Comparison of ENCODE assay signal across 12 cellular contexts in genomic region chr1:67834246-67834877, GRCh38. TPM values are rescaled to one million over a fixed set of nuclear protein-coding genes. Genes with fewer than 3 reads are reported as not detected.
DNase-seq lines count a peak whose midpoint lies in the region; ATAC-seq and TF ChIP-seq lines count a peak whose summit lies in the region.
"Had no signal": no experiment of that assay in that cellular context is flagged by ENCODE, and none has a peak within 500 bp of the region (broad histone marks: within the 10 kb centered on the region; RNA-seq: fewer than 3 reads in every experiment).

No MANE protein-coding gene starts in this region.

- DNase-seq in CD8-positive, alpha-beta memory T cell, result no peak
- no peak for DNase-seq in MG63
- no peak for DNase-seq in MCF 10A (ENCODE audit: unreplicated experiment)
- no peak for DNase-seq in neural progenitor cell (ENCODE audit: low spot score)
- DNase-seq in NCI-H2227 treated with DMSO at 0.1 percent for 48 hours (lab: John Stamatoyannopoulos, UW), result no peak
- DNase-seq: H7; NCI-H146; stimulated activated CD4-positive, alpha-beta T cell treated with anti-CD3 and anti-CD28 coated beads, Interleukin-1b, Interleukin-23, amount 100 ng/mL, for 48 hours had no signal

- peaks cover 11% of the 10 kb centered on the region for H3K4me1 ChIP-seq in CD8-positive, alpha-beta memory T cell (ENCODE audit: insufficient read depth, low read length)
- peaks cover 47% of the 10 kb centered on the region for H3K4me1 ChIP-seq in neural progenitor cell

- peaks cover 14% of the 10 kb centered on the region for H3K79me2 ChIP-seq in neural progenitor cell (ENCODE audit: low read depth)

- POLR2A ChIA-PET in CD8-positive, alpha-beta memory T cell (lab: Charles Lee), result no interaction called here
- POLR2A ChIA-PET in MCF 10A (lab: Yijun Ruan, JAX), result interaction anchor here (0.7 to 13.7 kb wide), 7 partner anchors 10 to 168 kb away, joined by 3 to 262 read pairs (median 5); no protein-coding TSS in a partner anchor

- ATAC-seq in GM19397 (IDR thresholded peaks at IDR 0.05; ENCODE audit: unreplicated experiment), result no peak
- ATAC-seq in HG03039 (IDR thresholded peaks at IDR 0.05; ENCODE audit: unreplicated experiment), result no peak
- no peak for ATAC-seq in HG02885 (IDR thresholded peaks at IDR 0.05; ENCODE audit: poor library complexity, unreplicated experiment)

- H3F3A ChIP-seq in neural progenitor cell (ENCODE audit: low read depth), result peaks cover 26% of the 10 kb centered on the region

- H3K9me3 Mint-ChIP-seq in CD8-positive, alpha-beta memory T cell, result peaks cover 0 to 2% (median 0%) of the 10 kb centered on the region in 5 donors
- H3K9me3 Mint-ChIP-seq in MCF 10A (ENCODE audit: unreplicated experiment) (no peaks in the 10 kb centered on the region), neural progenitor cell (no peaks in the 10 kb centered on the region)
- H3K9me3 Mint-ChIP-seq: central memory CD8-positive, alpha-beta T cell had no signal

- no peaks in the 10 kb centered on the region for H3K36me3 ChIP-seq in CD8-positive, alpha-beta memory T cell (ENCODE audit: insufficient read depth, low read length)
- H3K36me3 ChIP-seq in MG63 (peaks cover 20% of the 10 kb centered on the region), neural progenitor cell (no peaks in the 10 kb centered on the region)

- no peaks in the 10 kb centered on the region for H4K20me1 ChIP-seq in neural progenitor cell (ENCODE audit: low read depth)

- H3K9me3 ChIP-seq in CD8-positive, alpha-beta memory T cell (ENCODE audit: low read length), result no peaks in the 10 kb centered on the region
- no peaks in the 10 kb centered on the region for H3K9me3 ChIP-seq in MG63
- H3K9me3 ChIP-seq in neural progenitor cell (ENCODE audit: low read depth), result no peaks in the 10 kb centered on the region

- H2AFZ ChIP-seq in neural progenitor cell (replicated peaks), result no peak overlapping the region

- CTCF ChIA-PET in CD8-positive, alpha-beta memory T cell (lab: Charles Lee), result no interaction called here
- CTCF ChIA-PET in MCF 10A (lab: Yijun Ruan, JAX), result interaction anchor here (0.7 to 10.4 kb wide), 8 partner anchors 16 to 499 kb away, joined by 3 to 174 read pairs (median 4); no protein-coding TSS in a partner anchor

- no peak overlapping the region for H3K27ac Mint-ChIP-seq in CD8-positive, alpha-beta memory T cell
- H3K27ac Mint-ChIP-seq in MCF 10A (ENCODE audit: low read depth, unreplicated experiment) (no peak overlapping the region), neural progenitor cell (no peak overlapping the region)

- peaks cover 34 to 77% of the 10 kb centered on the region in 2 donors for H3K27me3 Mint-ChIP-seq in CD8-positive, alpha-beta memory T cell
- H3K27me3 Mint-ChIP-seq in MCF 10A (ENCODE audit: insufficient read depth, unreplicated experiment) (no peaks in the 10 kb centered on the region), neural progenitor cell (ENCODE audit: insufficient read depth, low read depth) (peaks cover 2% of the 10 kb centered on the region)

- H3K27ac ChIP-seq in CD8-positive, alpha-beta memory T cell (ENCODE audit: low read depth, low read length), result no peak overlapping the region
- no peak overlapping the region for H3K27ac ChIP-seq in neural progenitor cell

- intact Hi-C loops in MCF 10A (cut with micrococcal nuclease), result loop anchor here (5.0 kb wide), 1 partner anchor 297 kb away; no protein-coding TSS in a partner anchor

- peak overlapping the region in 5 of 7 donors; percentile 20 to 66 (median 25) for H3K4me3 Mint-ChIP-seq in CD8-positive, alpha-beta memory T cell
- H3K4me3 Mint-ChIP-seq in MCF 10A (ENCODE audit: unreplicated experiment) (peak overlapping the region; percentile 92), neural progenitor cell (peak overlapping the region; percentile 95)

- no peaks in the 10 kb centered on the region for H3K36me3 Mint-ChIP-seq in CD8-positive, alpha-beta memory T cell
- H3K36me3 Mint-ChIP-seq in MCF 10A (ENCODE audit: insufficient read depth, unreplicated experiment) (peaks cover 7% of the 10 kb centered on the region), neural progenitor cell (no peaks in the 10 kb centered on the region)

- H3K4me1 Mint-ChIP-seq in CD8-positive, alpha-beta memory T cell, result peaks cover 10 to 24% (median 13%) of the 10 kb centered on the region in 3 donors
- H3K4me1 Mint-ChIP-seq in MCF 10A (ENCODE audit: insufficient read depth, unreplicated experiment) (peaks cover 35% of the 10 kb centered on the region), neural progenitor cell (peaks cover 41% of the 10 kb centered on the region)

- no peak overlapping the region for H3K4me2 ChIP-seq in neural progenitor cell

- H3K27me3 ChIP-seq in CD8-positive, alpha-beta memory T cell (ENCODE audit: insufficient read depth, low read length, poor library complexity, severe bottlenecking), result peaks cover 33% of the 10 kb centered on the region
- H3K27me3 ChIP-seq in MG63, result no peaks in the 10 kb centered on the region
- H3K27me3 ChIP-seq in neural progenitor cell, result peaks cover 45% of the 10 kb centered on the region

- TF ChIP-seq CTCF in MCF 10A (IDR thresholded peaks at IDR 0.05; ENCODE audit: unreplicated experiment) (no peak), neural progenitor cell (IDR thresholded peaks at IDR 0.05) (no peak)

- no peak overlapping the region for H3K9ac ChIP-seq in neural progenitor cell

- no peak overlapping the region for H3K4me3 ChIP-seq in CD8-positive, alpha-beta memory T cell (ENCODE audit: low read length)
- H3K4me3 ChIP-seq in MG63 (peak overlapping the region; percentile 94; the same call in 1 of the 2 replicates), neural progenitor cell (no peak overlapping the region)

- no TSS peak for BruUV-seq in MCF 10A (replicated peaks; lab: Mats Ljungman, UMichigan)

RNA-seq across cellular contexts. Expression of gene GNG12, which starts 1.1 kb away (rescaled TPM):
- total RNA-seq in CD8-positive, alpha-beta memory T cell, result under 1 TPM; 0.71 to 0.77 TPM
- not detected for polyA plus RNA-seq in CD8-positive, alpha-beta memory T cell
- 224 and 362 TPM in 2 replicates for total RNA-seq in MG63 (2014; rRNA removed; shearing (Covaris generic); ENCODE audit: low replicate concordance)
- total RNA-seq in MCF 10A (2022) (117 and 135 TPM in 2 replicates), neural progenitor cell (ENCODE audit: low replicate concordance) (30.3 and 44.5 TPM in 2 replicates)

Comparison
In these comparisons a context has a peak if more than half of its experiments do, and no peak if none do; other contexts are left out.
1. H3K4me3 Mint-ChIP-seq: peak in every context shown above with its lines; median percentile 95 in neural progenitor cell; 92 in MCF 10A; 25 in CD8-positive, alpha-beta memory T cell.
2. RNA of gene GNG12, which starts 1.1 kb away (total RNA-seq): 224 to 362 TPM in MG63, 117 to 135 TPM in MCF 10A and 30.3 to 44.5 TPM in neural progenitor cell; 0.71 to 0.77 TPM in CD8-positive, alpha-beta memory T cell; every median in the first group is over 10 times any median in the second.